15 cellular contexts compared by ENCODE assay signal in genomic region chrX:12948495-12948894, GRCh38. TPM values are rescaled to one million over a fixed set of nuclear protein-coding genes. Genes with fewer than 3 reads are reported as not detected.
DNase-seq lines count a peak whose midpoint lies in the region; ATAC-seq and TF ChIP-seq lines count a peak whose summit lies in the region.
"Had no signal": no experiment of that assay in that cellular context is flagged by ENCODE, and none has a peak within 500 bp of the region (broad histone marks: within the 10 kb centered on the region; RNA-seq: fewer than 3 reads in every experiment).

No MANE protein-coding gene starts in this region.

- H2BK120ac ChIP-seq in H9 (ENCODE audit: low read depth, low read length, poor library complexity, severe bottlenecking) = no peak overlapping the region

- no peak overlapping the region for H3K4me2 ChIP-seq in H9 (ENCODE audit: insufficient read depth, insufficient read length, low read length)
- H3K4me2 ChIP-seq in osteoblast (ENCODE audit: insufficient read depth, low read length) = no peak overlapping the region

- H3K4me3 ChIP-seq in osteoblast (ENCODE audit: insufficient read depth, low read length) = no peak overlapping the region
- no peak overlapping the region for H3K4me3 ChIP-seq in Caco-2 (ENCODE audit: low read depth, low read length)
- H3K4me3 ChIP-seq: suprapubic skin had no signal

- no peaks in the 10 kb centered on the region for H3K23me2 ChIP-seq in H9 (ENCODE audit: insufficient read length, low read depth, low read length, poor library complexity, severe bottlenecking)

- H2BK20ac ChIP-seq in H9 (ENCODE audit: low read depth, low read length, poor library complexity, severe bottlenecking) = no peak overlapping the region

- H3K27me3 Mint-ChIP-seq in H9 (ENCODE audit: low read depth) (peaks cover 1% of the 10 kb centered on the region), Caco-2 (ENCODE audit: insufficient read depth, unreplicated experiment) (no peaks in the 10 kb centered on the region)
- H3K27me3 Mint-ChIP-seq in activated naive CD8-positive, alpha-beta T cell treated with anti-CD3 and anti-CD28 coated beads for 36 hours = no peaks in the 10 kb centered on the region

- H3K4me1 ChIP-seq in H9 (ENCODE audit: insufficient read depth, low read length) (peaks cover 4% of the 10 kb centered on the region; the same call in 1 of the 2 replicates), osteoblast (ENCODE audit: insufficient read depth, low read length) (peaks cover 22% of the 10 kb centered on the region), Caco-2 (peaks cover 24% of the 10 kb centered on the region)

- POLR2A ChIA-PET in Caco-2 (lab: Charles Lee) = no interaction called here

- H4K8ac ChIP-seq in H9 (replicated peaks; ENCODE audit: insufficient read length, low read depth, low read length) = no peak overlapping the region

- H2AK5ac ChIP-seq in H9 (ENCODE audit: insufficient read length, low read length) = no peak overlapping the region

- no peak overlapping the region for H3K23ac ChIP-seq in H9 (ENCODE audit: insufficient read length, low read depth, low read length)

- peaks cover 0 to 5% (median 0%) of the 10 kb centered on the region in 3 experiments; a peak in 5 of 7 replicates for H3K36me3 Mint-ChIP-seq in H9 (ENCODE audit: insufficient read depth in 1 of 3, low read depth in 3 of 3)
- peaks cover 5% of the 10 kb centered on the region for H3K36me3 Mint-ChIP-seq in activated naive CD8-positive, alpha-beta T cell treated with anti-CD3 and anti-CD28 coated beads for 36 hours
- no peaks in the 10 kb centered on the region for H3K36me3 Mint-ChIP-seq in Caco-2 (ENCODE audit: insufficient read depth, unreplicated experiment)

- H3K9me3 ChIP-seq in H9 (ENCODE audit: control insufficient read depth, low read depth, low read length) = no peaks in the 10 kb centered on the region
- H3K9me3 ChIP-seq in osteoblast (ENCODE audit: low read depth, low read length) = no peaks in the 10 kb centered on the region
- no peaks in the 10 kb centered on the region for H3K9me3 ChIP-seq in Caco-2
- H3K9me3 ChIP-seq: suprapubic skin had no signal

- H3K4ac ChIP-seq in H9 (ENCODE audit: low read depth, low read length) = no peak overlapping the region

- intact Hi-C loops in Caco-2 (cut with micrococcal nuclease; ENCODE audit: unreplicated experiment) = no loop called here

- H3K14ac ChIP-seq in H9 (ENCODE audit: insufficient read depth, low read length) = no peak overlapping the region

- no peak overlapping the region for H2AFZ ChIP-seq in H9 (ENCODE audit: low read length)
- H2AFZ ChIP-seq in osteoblast (ENCODE audit: low read length) = no peak overlapping the region

- no peak overlapping the region for H2BK5ac ChIP-seq in H9 (ENCODE audit: insufficient read length, low read length)

- DNase-seq in DMS53 (lab: John Stamatoyannopoulos, UW) (peak; percentile 5), DMS53 treated with DMSO at 0.1 percent for 48 hours (lab: John Stamatoyannopoulos, UW; ENCODE audit: unreplicated experiment) (no peak), H9 (no peak), osteoblast (ENCODE audit: insufficient read length, low spot score, missing footprints) (no peak), Caco-2 (no peak)
- DNase-seq in activated naive CD8-positive, alpha-beta T cell treated with anti-CD3 and anti-CD28 coated beads for 36 hours = no peak
- DNase-seq: effector CD8-positive, alpha-beta T cell; NCI-H2081 treated with DMSO at 0.1 percent for 48 hours had no signal

- H2BK12ac ChIP-seq in H9 (ENCODE audit: insufficient read length, low read depth, low read length) = no peak overlapping the region

- H3K4me3 Mint-ChIP-seq in H9 (no peak overlapping the region), Caco-2 (ENCODE audit: unreplicated experiment) (no peak overlapping the region)
- H3K4me3 Mint-ChIP-seq in activated naive CD8-positive, alpha-beta T cell treated with anti-CD3 and anti-CD28 coated beads for 36 hours = no peak overlapping the region

- no peak overlapping the region for H3K56ac ChIP-seq in H9 (ENCODE audit: insufficient read length, low read depth, low read length)

- no peak for TF ChIP-seq CTCF in H9 (conservative IDR thresholded peaks at IDR 0.05)
- TF ChIP-seq CTCF in osteoblast (IDR thresholded peaks at IDR 0.05; ENCODE audit: extremely low read depth, low read depth, low read length) = no peak
- no peak for TF ChIP-seq CTCF in Caco-2 (IDR thresholded peaks at IDR 0.05; ENCODE audit: insufficient read depth in 1 of 2, low read depth in 1 of 2, low read length in 1 of 2, severe bottlenecking in 1 of 2, unreplicated experiment in 1 of 2)

- H4K91ac ChIP-seq in H9 (ENCODE audit: insufficient read length, low read depth, low read length) = no peak overlapping the region

- H3K4me1 Mint-ChIP-seq in H9 (peaks cover 27 to 36% of the 10 kb centered on the region in 2 experiments), Caco-2 (ENCODE audit: low read depth, unreplicated experiment) (no peaks in the 10 kb centered on the region)
- peaks cover 65% of the 10 kb centered on the region for H3K4me1 Mint-ChIP-seq in activated naive CD8-positive, alpha-beta T cell treated with anti-CD3 and anti-CD28 coated beads for 36 hours

- H3K27ac ChIP-seq in H9 (ENCODE audit: insufficient read length, low read depth, low read length) = no peak overlapping the region
- peak overlapping the region; percentile 92 for H3K27ac ChIP-seq in osteoblast (ENCODE audit: low read depth, low read length)
- H3K27ac ChIP-seq: 22Rv1 had no signal

- CTCF ChIA-PET in Caco-2 (lab: Charles Lee) = no interaction called here

- H4K5ac ChIP-seq in H9 (ENCODE audit: insufficient read length, low read depth, low read length) = no peak overlapping the region

- no peak overlapping the region for H3K9ac ChIP-seq in H9 (ENCODE audit: extremely low read depth, insufficient read length, low read length)

- H3K9me3 Mint-ChIP-seq in H9 (peaks cover 64 to 71% of the 10 kb centered on the region in 2 experiments), Caco-2 (ENCODE audit: unreplicated experiment) (no peaks in the 10 kb centered on the region)
- H3K9me3 Mint-ChIP-seq in activated naive CD8-positive, alpha-beta T cell treated with anti-CD3 and anti-CD28 coated beads for 36 hours = no peaks in the 10 kb centered on the region

- H3K27ac Mint-ChIP-seq in H9 (no peak overlapping the region), Caco-2 (ENCODE audit: unreplicated experiment) (no peak overlapping the region)
- H3K27ac Mint-ChIP-seq in activated naive CD8-positive, alpha-beta T cell treated with anti-CD3 and anti-CD28 coated beads for 36 hours = peak overlapping the region; percentile 99

- H3K79me2 ChIP-seq in H9 (ENCODE audit: insufficient read depth, low read length) (no peaks in the 10 kb centered on the region), osteoblast (ENCODE audit: insufficient read depth, low read length) (no peaks in the 10 kb centered on the region)

- H3T11ph ChIP-seq in H9 (ENCODE audit: low read length) = no peak overlapping the region

- no CpG with 5 or more reads among the region's 2 CpGs for WGBS in H9 (ENCODE audit: extremely low coverage, insufficient read length, low lambda C conversion rate)

- H3K18ac ChIP-seq in H9 (ENCODE audit: insufficient read length, low read depth, low read length) = no peak overlapping the region

- BruUV-seq in Caco-2 (replicated peaks; lab: Mats Ljungman, UMichigan) = no TSS peak

- H3K36me3 ChIP-seq in osteoblast (ENCODE audit: insufficient read depth, low read length) (no peaks in the 10 kb centered on the region), Caco-2 (ENCODE audit: control insufficient read depth, insufficient read depth, low read length) (no peaks in the 10 kb centered on the region)
- H3K36me3 ChIP-seq: suprapubic skin had no signal

- 0 out of 2 replicates have a peak overlapping the region, but pooled peaks have one; percentile 54 for H2BK15ac ChIP-seq in H9 (ENCODE audit: low read depth, low read length)

- H3K27me3 ChIP-seq in H9 (ENCODE audit: insufficient read depth, low read length) (no peaks in the 10 kb centered on the region), osteoblast (ENCODE audit: insufficient read depth, low read length) (no peaks in the 10 kb centered on the region), Caco-2 (replicated peaks; ENCODE audit: control insufficient read depth, insufficient read depth, low read length) (no peaks in the 10 kb centered on the region)
- H3K27me3 ChIP-seq: suprapubic skin had no signal

- no peak for ATAC-seq in HG03342 (IDR thresholded peaks at IDR 0.05; ENCODE audit: unreplicated experiment)
- no peak for ATAC-seq in HG03432 (IDR thresholded peaks at IDR 0.05; ENCODE audit: unreplicated experiment)
- ATAC-seq: SK-N-SH treated with all-trans-retinoic acid at 6 μM for 48 hours had no signal

- H4K20me1 ChIP-seq in H9 (ENCODE audit: control insufficient read depth, insufficient read depth, insufficient read length) (no peaks in the 10 kb centered on the region), osteoblast (ENCODE audit: insufficient read depth, low read length) (no peaks in the 10 kb centered on the region)

- H3K79me1 ChIP-seq in H9 (ENCODE audit: insufficient read depth, low read depth, low read length, poor library complexity, severe bottlenecking) = no peaks in the 10 kb centered on the region

RNA-seq across cellular contexts. Expression of gene TMSB4X, which starts 26.4 kb away (rescaled TPM):
- total RNA-seq in H9 (2021) = 2,733 and 2,818 TPM in 2 replicates
- 1,000 to 10,000 TPM; 3,478 to 3,646 TPM for total RNA-seq in activated naive CD8-positive, alpha-beta T cell treated with anti-CD3 and anti-CD28 coated beads for 36 hours
- total RNA-seq in osteoblast = 5,120 and 5,652 TPM in 2 replicates
- 1,007 and 1,095 TPM in 2 replicates for total RNA-seq in Caco-2 (2022)

RNA-seq across cellular contexts. Expression of gene TLR8, which starts 42.1 kb away (rescaled TPM):
- total RNA-seq in H9 (2021) (not detected in 2 replicates), osteoblast (under 0.01 TPM in 1 of 2 replicates, not detected in the other), Caco-2 (2022) (not detected in 2 replicates)
- not detected for total RNA-seq in activated naive CD8-positive, alpha-beta T cell treated with anti-CD3 and anti-CD28 coated beads for 36 hours
- total RNA-seq: activated CD8-positive, alpha-beta memory T cell treated with anti-CD3 and anti-CD28 coated beads for 36 hours; kidney epithelial cell had no signal
